8 cellular contexts compared by ENCODE assay signal in the genomic region with DNA sequence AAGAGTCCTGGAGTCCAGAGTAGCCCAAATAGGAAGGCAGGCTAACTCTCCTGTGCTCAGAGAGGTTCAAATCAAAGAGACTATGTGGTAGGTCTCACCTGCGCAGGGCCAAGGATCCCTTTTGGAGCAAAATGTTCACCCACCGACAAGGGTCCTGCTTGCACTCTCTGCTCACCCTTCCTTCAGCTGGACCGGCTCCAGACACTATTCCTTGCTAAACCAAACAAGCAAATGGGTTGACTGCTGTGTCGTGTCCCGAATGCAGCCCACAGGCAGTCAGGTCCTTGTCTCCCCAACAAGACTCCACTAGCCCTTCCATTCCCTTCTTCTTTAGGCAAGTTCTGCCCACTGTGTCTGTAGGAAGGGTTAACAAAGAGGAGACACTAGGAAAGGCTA. TPM values are rescaled to one million over a fixed set of nuclear protein-coding genes. Genes with fewer than 3 reads are reported as not detected.
DNase-seq lines count a peak whose midpoint lies in the region; ATAC-seq and TF ChIP-seq lines count a peak whose summit lies in the region.

No MANE protein-coding gene starts in this region.

- H3K9me3 ChIP-seq in cardiac muscle cell (ENCODE audit: low read depth) (no peaks in the 10 kb centered on the region), psoas muscle (no peaks in the 10 kb centered on the region)

- WGBS in psoas muscle, 3 donors = 13 to 41% (median 19%) methylated on average over 5 of the region's 5 CpGs

- no peak for ATAC-seq in left ventricle myocardium superior
- peak in 1 of 4 donors; percentile 6 for ATAC-seq in psoas muscle

- no peak for DNase-seq in cardiac muscle cell (ENCODE audit: low read depth in 1 of 2, low spot score in 1 of 2)
- no peak for DNase-seq in left ventricle myocardium superior
- DNase-seq in NCI-H69 (lab: John Stamatoyannopoulos, UW) = peak; percentile 29
- DNase-seq in epithelial cell of prostate (ENCODE audit: low read depth, low spot score) = no peak
- DNase-seq in psoas muscle = no peak
- DNase-seq in central memory CD4-positive, alpha-beta T cell = no peak
- no peak for DNase-seq in NCI-H526 (lab: John Stamatoyannopoulos, UW)
- DNase-seq in T-helper 9 cell = no peak

- H3K36me3 ChIP-seq in cardiac muscle cell (no peaks in the 10 kb centered on the region), psoas muscle (ENCODE audit: insufficient read depth in 1 of 2, low read depth in 1 of 2) (no peaks in the 10 kb centered on the region)

- H3K4me1 ChIP-seq in cardiac muscle cell (ENCODE audit: low read depth) (no peaks in the 10 kb centered on the region), psoas muscle (peaks cover 6% of the 10 kb centered on the region)

- H3K4me3 ChIP-seq in cardiac muscle cell (peak overlapping the region; percentile 55), psoas muscle (peak overlapping the region; percentile 78)

- TF ChIP-seq CTCF in cardiac muscle cell (IDR thresholded peaks at IDR 0.05; ENCODE audit: low read depth, low read length) (no peak), psoas muscle (IDR thresholded peaks at IDR 0.05) (no peak)

- H3K27me3 ChIP-seq in cardiac muscle cell = no peaks in the 10 kb centered on the region
- H3K27me3 ChIP-seq in psoas muscle (ENCODE audit: insufficient read depth in 3 of 3, low read length in 2 of 3) = no peaks in the 10 kb centered on the region

- intact Hi-C loops in left ventricle myocardium superior (cut with micrococcal nuclease) = no loop called here
- intact Hi-C loops in psoas muscle (cut with DNase I) = loop anchor here in 1 of 2 donors (5.0 kb wide), 1 partner anchor 46 kb away; a partner anchor contains a TSS

- H3K27ac ChIP-seq in cardiac muscle cell = peak overlapping the region; percentile 80
- peak overlapping the region; percentile 74 for H3K27ac ChIP-seq in epithelial cell of prostate
- H3K27ac ChIP-seq in psoas muscle = peak overlapping the region; percentile 92

RNA-seq across cellular contexts. Expression of a gene that starts 0.8 kb away (rescaled TPM):
- 14.5 and 18.7 TPM in 2 replicates for total RNA-seq in cardiac muscle cell
- 13.7 and 14.0 TPM in 2 replicates for polyA plus RNA-seq in cardiac muscle cell
- 19.2 TPM for total RNA-seq in left ventricle myocardium superior
- 10 to 100 TPM; 10.5 to 19.5 (median 13.3) TPM for total RNA-seq in psoas muscle
- polyA plus RNA-seq in psoas muscle = 10 to 100 TPM in 1 of 3 donors, 1 to 10 TPM in 2; 7.2 to 27.0 (median 9.1) TPM

RNA-seq across cellular contexts. Expression of a gene that starts 27.5 kb away (rescaled TPM):
- total RNA-seq in cardiac muscle cell (5.7 and 7.2 TPM in 2 replicates), left ventricle myocardium superior (0.30 TPM), psoas muscle (under 1 TPM in 3 of 4 donors, not detected in 1; 0.16 to 0.28 (median 0.17) TPM)
- polyA plus RNA-seq in cardiac muscle cell (9.6 and 10.2 TPM in 2 replicates), psoas muscle (under 1 TPM; 0.08 to 0.25 (median 0.12) TPM)

RNA-seq across cellular contexts. Expression of a gene that starts 46.9 kb away (rescaled TPM):
- 1.9 and 6.7 TPM in 2 replicates for total RNA-seq in cardiac muscle cell
- 1.1 and 2.4 TPM in 2 replicates for polyA plus RNA-seq in cardiac muscle cell
- 0.27 TPM for total RNA-seq in left ventricle myocardium superior
- under 1 TPM; 0.10 to 0.34 (median 0.25) TPM for total RNA-seq in psoas muscle
- under 1 TPM in 2 of 3 donors, not detected in 1; 0.35 to 0.39 TPM for polyA plus RNA-seq in psoas muscle
